Comparison of ENCODE assay signal across 1 cellular context in genomic region chr7:46162582-46162981, GRCh38.
TF ChIP-seq lines count a peak whose summit lies in the region.

No MANE protein-coding gene starts in this region.

TF ChIP-seq in A549, 52 proteins besides CTCF, POLR2A, EP300 and RAD21 (continued from another document):
- TF ChIP-seq ELK1 (IDR thresholded peaks at IDR 0.05; ENCODE audit: low read depth, low read length): no peak
- TF ChIP-seq FOSB (CRISPR knock-in tag; IDR thresholded peaks at IDR 0.05): no peak
- no peak for TF ChIP-seq CBX8 (IDR thresholded peaks at IDR 0.05)
- no peak for TF ChIP-seq GATA3 (IDR thresholded peaks at IDR 0.05; ENCODE audit: borderline replicate concordance)
- TF ChIP-seq POLR2AphosphoS2 (conservative IDR thresholded peaks at IDR 0.05; ENCODE audit: low read length): no peak
- TF ChIP-seq SMC3 (IDR thresholded peaks at IDR 0.05): no peak
- TF ChIP-seq HEYL (CRISPR knock-in tag; IDR thresholded peaks at IDR 0.05): no peak
- TF ChIP-seq HOXB5 (CRISPR knock-in tag; IDR thresholded peaks at IDR 0.05): no peak
- TF ChIP-seq PHF8 (IDR thresholded peaks at IDR 0.05; ENCODE audit: borderline replicate concordance, low read depth): no peak
- no peak for TF ChIP-seq JUNB (IDR thresholded peaks at IDR 0.05)
- no peak for TF ChIP-seq NPAS2 (CRISPR knock-in tag; IDR thresholded peaks at IDR 0.05; ENCODE audit: borderline replicate concordance)
- TF ChIP-seq MAX (IDR thresholded peaks at IDR 0.05): no peak
- no peak for TF ChIP-seq HDAC2 (IDR thresholded peaks at IDR 0.05)
- TF ChIP-seq RNF2 (IDR thresholded peaks at IDR 0.05; ENCODE audit: borderline replicate concordance, low read depth): no peak
- no peak for TF ChIP-seq CBX2 (IDR thresholded peaks at IDR 0.05; ENCODE audit: borderline replicate concordance, low read depth)
- no peak for TF ChIP-seq TP53 (CRISPR knock-in tag; IDR thresholded peaks at IDR 0.05)
